In the genomic region with DNA sequence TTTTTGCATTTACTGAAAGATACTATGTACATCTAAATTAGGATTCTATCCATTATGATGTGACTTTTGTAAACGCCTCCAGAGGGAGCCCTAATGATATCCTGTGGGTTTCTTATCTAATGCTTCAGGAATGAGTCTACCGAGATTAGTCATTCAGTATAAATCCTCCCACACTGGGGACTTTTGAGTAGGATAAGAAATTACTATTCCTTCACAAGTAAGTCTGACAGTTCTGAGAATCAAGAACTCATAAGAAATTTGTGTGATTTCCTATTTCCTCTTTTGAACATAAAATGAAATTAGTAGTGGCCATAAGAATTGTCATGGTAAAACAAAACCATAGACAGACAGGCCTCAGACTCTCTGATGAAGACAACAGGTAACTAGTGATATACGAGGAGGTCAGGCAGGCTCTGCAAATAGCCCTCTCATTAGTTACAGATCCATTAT, we compare ENCODE assay signal across 8 cellular contexts. TPM values are rescaled to one million over a fixed set of nuclear protein-coding genes. Genes with fewer than 3 reads are reported as not detected.
DNase-seq lines count a peak whose midpoint lies in the region; ATAC-seq lines count a peak whose summit lies in the region.

No MANE protein-coding gene starts in this region.

- H3K4me3 Mint-ChIP-seq in T-cell, result no peak overlapping the region

- ATAC-seq in activated naive CD4-positive, alpha-beta T cell treated with anti-CD3 and anti-CD28 coated beads, Interleukin-2, amount 50 U/mL, for 72 hours, result peak; percentile 48 to 95
- ATAC-seq in T-cell (replicated peaks in 1 of 4) (no peak), HG03135 (IDR thresholded peaks at IDR 0.05; ENCODE audit: unreplicated experiment) (no peak)

- no peaks in the 10 kb centered on the region for H3K36me3 Mint-ChIP-seq in activated naive CD4-positive, alpha-beta T cell treated with anti-CD3 and anti-CD28 coated beads, Interleukin-2, amount 50 U/mL, for 72 hours
- H3K36me3 Mint-ChIP-seq in T-cell, result no peaks in the 10 kb centered on the region

- CTCF ChIA-PET in T-cell (lab: Charles Lee), result no interaction called here

- no peak overlapping the region for H3K27ac Mint-ChIP-seq in activated naive CD4-positive, alpha-beta T cell treated with anti-CD3 and anti-CD28 coated beads, Interleukin-2, amount 50 U/mL, for 72 hours
- H3K27ac Mint-ChIP-seq in T-cell, result no peak overlapping the region

- H3K9me3 Mint-ChIP-seq in activated naive CD4-positive, alpha-beta T cell treated with anti-CD3 and anti-CD28 coated beads, Interleukin-2, amount 50 U/mL, for 72 hours, result peaks cover 14% of the 10 kb centered on the region in 2 donors
- peaks cover 12 to 15% (median 14%) of the 10 kb centered on the region in 3 donors for H3K9me3 Mint-ChIP-seq in T-cell

- H3K4me1 Mint-ChIP-seq in T-cell, result no peaks in the 10 kb centered on the region

- DNase-seq in activated naive CD4-positive, alpha-beta T cell treated with anti-CD3 and anti-CD28 coated beads, Interleukin-2, amount 50 U/mL, for 72 hours (ENCODE audit: low spot score in 2 of 2), result no peak
- DNase-seq in activated naive CD4-positive, alpha-beta T cell treated with anti-CD3 and anti-CD28 coated beads, Interleukin-2, amount 50 U/mL, for 16 hours, result no peak
- DNase-seq in HT-29 (ENCODE audit: low spot score), result peak; percentile 91
- peak; percentile 1 for DNase-seq in T1000 (lab: John Stamatoyannopoulos, UW)
- peak; percentile 60 for DNase-seq in iPS-NIHi7 (ENCODE audit: extremely low spot score)
- no peak for DNase-seq in T-cell
- DNase-seq in NOMO-1 treated with dmso at 0.1 percent for 144 hours (lab: John Stamatoyannopoulos, UW; ENCODE audit: unreplicated experiment), result no peak

- POLR2A ChIA-PET in T-cell (lab: Charles Lee), result no interaction called here

- no peaks in the 10 kb centered on the region for H3K27me3 Mint-ChIP-seq in T-cell

RNA-seq across cellular contexts. Expression of a gene that starts 10.0 kb away (rescaled TPM):
- total RNA-seq in activated naive CD4-positive, alpha-beta T cell treated with anti-CD3 and anti-CD28 coated beads, Interleukin-2, amount 50 U/mL, for 72 hours, result not detected
- total RNA-seq in HT-29 (2014; rRNA removed; shearing (Covaris generic)), result not detected in 2 replicates
- not detected for total RNA-seq in T-cell

RNA-seq across cellular contexts. Expression of a gene that starts 17.6 kb away (rescaled TPM):
- total RNA-seq in activated naive CD4-positive, alpha-beta T cell treated with anti-CD3 and anti-CD28 coated beads, Interleukin-2, amount 50 U/mL, for 72 hours, result not detected
- not detected in 2 replicates for total RNA-seq in HT-29 (2014; rRNA removed; shearing (Covaris generic))
- total RNA-seq in T-cell, result not detected

RNA-seq across cellular contexts. Expression of a gene that starts 38.8 kb away (rescaled TPM):
- total RNA-seq in activated naive CD4-positive, alpha-beta T cell treated with anti-CD3 and anti-CD28 coated beads, Interleukin-2, amount 50 U/mL, for 72 hours, result not detected
- not detected in 2 replicates for total RNA-seq in HT-29 (2014; rRNA removed; shearing (Covaris generic))
- not detected for total RNA-seq in T-cell

RNA-seq across cellular contexts. Expression of a gene that starts 47.2 kb away (rescaled TPM):
- not detected for total RNA-seq in activated naive CD4-positive, alpha-beta T cell treated with anti-CD3 and anti-CD28 coated beads, Interleukin-2, amount 50 U/mL, for 72 hours
- total RNA-seq in HT-29 (2014; rRNA removed; shearing (Covaris generic)), result not detected in 2 replicates
- total RNA-seq in T-cell, result not detected

Comparison
In these comparisons a context has a peak if more than half of its experiments do, and no peak if none do; other contexts are left out.
1. ATAC-seq: peak in activated naive CD4-positive, alpha-beta T cell treated with anti-CD3 and anti-CD28 coated beads, Interleukin-2, amount 50 U/mL, for 72 hours (2 of 2); none in T-cell (0 of 4) and HG03135 (single experiment).
2. DNase-seq: peak in HT-29 (single experiment), T1000 (single experiment) and iPS-NIHi7 (single experiment); none in activated naive CD4-positive, alpha-beta T cell treated with anti-CD3 and anti-CD28 coated beads, Interleukin-2, amount 50 U/mL, for 72 hours (0 of 2), activated naive CD4-positive, alpha-beta T cell treated with anti-CD3 and anti-CD28 coated beads, Interleukin-2, amount 50 U/mL, for 16 hours (single experiment), T-cell (0 of 34) and NOMO-1 treated with dmso at 0.1 percent for 144 hours (single experiment).